Comparison of ENCODE assay signal across 9 cellular contexts in genomic region chr7:114048386-114049235, GRCh38.
A peak's percentile ranks its signal among the peaks of the same experiment; 100 is the strongest.
DNase-seq lines count a peak whose midpoint lies in the region; ATAC-seq, FAIRE-seq and TF ChIP-seq lines count a peak whose summit lies in the region.
"Had no signal": no experiment of that assay in that cellular context is flagged by ENCODE, and none has a peak within 500 bp of the region (broad histone marks: within the 10 kb centered on the region; RNA-seq: fewer than 3 reads in every experiment).

No MANE protein-coding gene starts in this region.

- no peaks in the 10 kb centered on the region for H3K9me3 ChIP-seq in endocrine pancreas (ENCODE audit: control insufficient read depth, low read length)
- no peaks in the 10 kb centered on the region for H3K9me3 ChIP-seq in smooth muscle cell (replicated peaks; ENCODE audit: low read depth)

- no peak for FAIRE-seq in H54 (lab: Jason Lieb, UNC)

- H3K4me2 ChIP-seq in smooth muscle cell = peak overlapping the region; percentile 70

- no peak for TF ChIP-seq POLR2A in H54 (IDR thresholded peaks at IDR 0.05; ENCODE audit: low read depth, low read length)

- H3K9ac ChIP-seq in endocrine pancreas (ENCODE audit: control insufficient read depth, insufficient read depth, low read length) = no peak overlapping the region
- no peak overlapping the region for H3K9ac ChIP-seq in smooth muscle cell (ENCODE audit: low read depth)

- no peaks in the 10 kb centered on the region for H3F3A ChIP-seq in smooth muscle cell (ENCODE audit: low read depth)

- H3K4me1 ChIP-seq in endocrine pancreas (ENCODE audit: control insufficient read depth, insufficient read depth, low read length) = no peaks in the 10 kb centered on the region
- H3K4me1 ChIP-seq in smooth muscle cell (ENCODE audit: low read depth) = no peaks in the 10 kb centered on the region

- H3K27ac ChIP-seq in smooth muscle cell (ENCODE audit: low read depth) = peak overlapping the region; percentile 49
- H3K27ac ChIP-seq: epithelial cell of prostate had no signal

- H4K20me1 ChIP-seq in smooth muscle cell (ENCODE audit: low read depth) = no peaks in the 10 kb centered on the region

- peak; percentile 35 for DNase-seq in AG20443 (ENCODE audit: low spot score)
- DNase-seq in H54 (ENCODE audit: insufficient read length, low spot score) = peak; percentile 7
- DNase-seq in RPMI7951 (ENCODE audit: low read depth) = peak; percentile 67
- DNase-seq in smooth muscle cell (lab: John Stamatoyannopoulos, UW; ENCODE audit: unreplicated experiment) = no peak
- DNase-seq in NCI-H446 treated with DMSO at 0.1 percent for 48 hours (lab: John Stamatoyannopoulos, UW) = no peak
- no peak for DNase-seq in midbrain (lab: John Stamatoyannopoulos, UW)

- peak overlapping the region; percentile 47 for H2AFZ ChIP-seq in smooth muscle cell (ENCODE audit: low read depth)

- H3K27me3 ChIP-seq in endocrine pancreas (ENCODE audit: control insufficient read depth, insufficient read depth, low read length) = no peaks in the 10 kb centered on the region
- no peaks in the 10 kb centered on the region for H3K27me3 ChIP-seq in smooth muscle cell (ENCODE audit: low read depth)

- no peaks in the 10 kb centered on the region for H3K79me2 ChIP-seq in smooth muscle cell (ENCODE audit: low read depth)

- H3K4me3 ChIP-seq in endocrine pancreas (ENCODE audit: control insufficient read depth, insufficient read depth, low read length) = peak overlapping the region; percentile 31
- peak overlapping the region; percentile 38 for H3K4me3 ChIP-seq in smooth muscle cell

- 82% methylated on average over 12 of the region's 12 CpGs for WGBS in smooth muscle cell (ENCODE audit: low lambda C conversion rate)

- H3K36me3 ChIP-seq in endocrine pancreas (ENCODE audit: control insufficient read depth, insufficient read depth, low read length) (no peaks in the 10 kb centered on the region), smooth muscle cell (ENCODE audit: low read depth) (no peaks in the 10 kb centered on the region)

- ATAC-seq in HG03025 (IDR thresholded peaks at IDR 0.05; ENCODE audit: low FRiP score, unreplicated experiment) = no peak

- no peak for TF ChIP-seq CTCF in smooth muscle cell (IDR thresholded peaks at IDR 0.05; ENCODE audit: borderline replicate concordance, insufficient read depth, poor library complexity, severe bottlenecking)

Comparison
In these comparisons a context has a peak if more than half of its experiments do, and no peak if none do; other contexts are left out.
1. DNase-seq: peak in AG20443 (single experiment), H54 (single experiment) and RPMI7951 (single experiment); none in smooth muscle cell (single experiment), NCI-H446 treated with DMSO at 0.1 percent for 48 hours (single experiment) and midbrain (single experiment).